8 cellular contexts compared by ENCODE assay signal in genomic region chr2:68320118-68320641, GRCh38. TPM values are rescaled to one million over a fixed set of nuclear protein-coding genes. Genes with fewer than 3 reads are reported as not detected.
DNase-seq lines count a peak whose midpoint lies in the region; ATAC-seq and TF ChIP-seq lines count a peak whose summit lies in the region.

No MANE protein-coding gene starts in this region.

- H3K36me3 Mint-ChIP-seq in activated naive CD4-positive, alpha-beta T cell treated with anti-CD3 and anti-CD28 coated beads, Interleukin-2, amount 50 U/mL, for 24 hours, result no peaks in the 10 kb centered on the region
- no peaks in the 10 kb centered on the region for H3K36me3 Mint-ChIP-seq in activated naive CD4-positive, alpha-beta T cell treated with anti-CD3 and anti-CD28 coated beads, Interleukin-2, amount 50 U/mL, for 72 hours

- H3K9ac ChIP-seq in colonic mucosa (ENCODE audit: low read depth in 2 of 2, low read length in 2 of 2), result peak overlapping the region; percentile 21 to 81

- peak overlapping the region; percentile 80 for H3K27ac ChIP-seq in colonic mucosa
- peak overlapping the region; percentile 94 for H3K27ac ChIP-seq in vagina

- H3K4me1 ChIP-seq in colonic mucosa, result no peaks in the 10 kb centered on the region
- H3K4me1 ChIP-seq in vagina, result peaks cover 26% of the 10 kb centered on the region

- intact Hi-C loops in colonic mucosa (cut with DNase I) (no loop called here), vagina (cut with DNase I) (no loop called here)

- H3K9me3 Mint-ChIP-seq in activated naive CD4-positive, alpha-beta T cell treated with anti-CD3 and anti-CD28 coated beads, Interleukin-2, amount 50 U/mL, for 24 hours, result no peaks in the 10 kb centered on the region
- no peaks in the 10 kb centered on the region for H3K9me3 Mint-ChIP-seq in activated naive CD4-positive, alpha-beta T cell treated with anti-CD3 and anti-CD28 coated beads, Interleukin-2, amount 50 U/mL, for 72 hours

- peaks cover 45% of the 10 kb centered on the region for H3K27me3 Mint-ChIP-seq in activated naive CD4-positive, alpha-beta T cell treated with anti-CD3 and anti-CD28 coated beads, Interleukin-2, amount 50 U/mL, for 24 hours

- DNase-seq in activated naive CD4-positive, alpha-beta T cell treated with anti-CD3 and anti-CD28 coated beads, Interleukin-2, amount 50 U/mL, for 72 hours (ENCODE audit: low spot score in 2 of 2), result no peak
- peak; percentile 66 for DNase-seq in NCI-H82 treated with DMSO at 0.1 percent for 48 hours (lab: John Stamatoyannopoulos, UW; ENCODE audit: unreplicated experiment)
- peak; percentile 23 for DNase-seq in colonic mucosa
- peak; percentile 58 for DNase-seq in midbrain (lab: John Stamatoyannopoulos, UW)
- DNase-seq in vagina (ENCODE audit: extremely low spot score in 2 of 2), result no peak
- DNase-seq in GF-D8 (lab: John Stamatoyannopoulos, UW), result no peak

- peak overlapping the region; percentile 52 for H3K4me3 ChIP-seq in colonic mucosa
- peak overlapping the region; percentile 59 to 82 for H3K4me3 ChIP-seq in vagina

- peaks cover 9% of the 10 kb centered on the region for H3K4me1 Mint-ChIP-seq in activated naive CD4-positive, alpha-beta T cell treated with anti-CD3 and anti-CD28 coated beads, Interleukin-2, amount 50 U/mL, for 24 hours

- no peak for TF ChIP-seq POLR2A in vagina (IDR thresholded peaks at IDR 0.05)

- TF ChIP-seq CTCF in colonic mucosa (IDR thresholded peaks at IDR 0.05) (no peak), vagina (IDR thresholded peaks at IDR 0.05) (no peak)

- no peaks in the 10 kb centered on the region for H3K9me3 ChIP-seq in colonic mucosa
- no peaks in the 10 kb centered on the region for H3K9me3 ChIP-seq in vagina

- H3K4me3 Mint-ChIP-seq in activated naive CD4-positive, alpha-beta T cell treated with anti-CD3 and anti-CD28 coated beads, Interleukin-2, amount 50 U/mL, for 24 hours, result peak overlapping the region; percentile 53

- ATAC-seq in activated naive CD4-positive, alpha-beta T cell treated with anti-CD3 and anti-CD28 coated beads, Interleukin-2, amount 50 U/mL, for 72 hours, result no peak
- no peak for ATAC-seq in GM19328 (IDR thresholded peaks at IDR 0.05; ENCODE audit: unreplicated experiment)

- peaks cover 15% of the 10 kb centered on the region for H3K27me3 ChIP-seq in colonic mucosa
- no peaks in the 10 kb centered on the region for H3K27me3 ChIP-seq in vagina

- no peak overlapping the region for H3K27ac Mint-ChIP-seq in activated naive CD4-positive, alpha-beta T cell treated with anti-CD3 and anti-CD28 coated beads, Interleukin-2, amount 50 U/mL, for 24 hours
- H3K27ac Mint-ChIP-seq in activated naive CD4-positive, alpha-beta T cell treated with anti-CD3 and anti-CD28 coated beads, Interleukin-2, amount 50 U/mL, for 72 hours, result no peak overlapping the region

- H3K36me3 ChIP-seq in colonic mucosa (no peaks in the 10 kb centered on the region), vagina (no peaks in the 10 kb centered on the region)

RNA-seq across cellular contexts. Expression of gene CNRIP1, which starts 0.4 kb away (rescaled TPM):
- not detected for total RNA-seq in activated naive CD4-positive, alpha-beta T cell treated with anti-CD3 and anti-CD28 coated beads, Interleukin-2, amount 50 U/mL, for 72 hours
- 1 to 10 TPM; 2.5 to 6.4 TPM for total RNA-seq in colonic mucosa
- total RNA-seq in vagina, result 43.2 TPM

RNA-seq across cellular contexts. Expression of gene PLEK, which starts 44.9 kb away (rescaled TPM):
- total RNA-seq in activated naive CD4-positive, alpha-beta T cell treated with anti-CD3 and anti-CD28 coated beads, Interleukin-2, amount 50 U/mL, for 72 hours, result 1 to 10 TPM in 1 of 2 donors, under 1 TPM in 1; 0.88 to 1.4 TPM
- total RNA-seq in colonic mucosa (1 to 10 TPM; 2.6 to 5.1 TPM), vagina (4.4 TPM)

Comparison
In these comparisons a context has a peak if more than half of its experiments do, and no peak if none do; other contexts are left out.
1. DNase-seq: peak in NCI-H82 treated with DMSO at 0.1 percent for 48 hours (single experiment), colonic mucosa (single experiment) and midbrain (single experiment); none in activated naive CD4-positive, alpha-beta T cell treated with anti-CD3 and anti-CD28 coated beads, Interleukin-2, amount 50 U/mL, for 72 hours (0 of 2), vagina (0 of 2) and GF-D8 (single experiment).